ENCODE assay signal across 8 cellular contexts in genomic region chr12:65123435-65124063, GRCh38. TPM values are rescaled to one million over a fixed set of nuclear protein-coding genes. Genes with fewer than 3 reads are reported as not detected.
A peak's percentile ranks its signal among the peaks of the same experiment; 100 is the strongest.
DNase-seq lines count a peak whose midpoint lies in the region; ATAC-seq and TF ChIP-seq lines count a peak whose summit lies in the region.

No MANE protein-coding gene starts in this region.

- no peaks in the 10 kb centered on the region for H3K4me1 Mint-ChIP-seq in endodermal cell

- TF ChIP-seq POLR2A in gastrocnemius medialis (IDR thresholded peaks at IDR 0.05), result no peak

- H2AFZ ChIP-seq in OCI-LY7 (ENCODE audit: low read length) (no peak overlapping the region), trophoblast cell (ENCODE audit: insufficient read depth, low read length, poor library complexity) (no peak overlapping the region)

- POLR2A ChIA-PET in OCI-LY7 (lab: Charles Lee), result interaction anchor here (0.5 to 0.8 kb wide), 3 partner anchors 90 to 895 kb away, joined by 3 to 4 read pairs (median 3); no protein-coding TSS in a partner anchor

- H2BK12ac ChIP-seq in trophoblast cell (ENCODE audit: low read length), result no peak overlapping the region

- intact Hi-C loops in OCI-LY7 (cut with micrococcal nuclease; ENCODE audit: unreplicated experiment) (loop anchor here (2.0 to 5.0 kb wide), 2 partner anchors 109 to 233 kb away; no protein-coding TSS in a partner anchor), gastrocnemius medialis (cut with DNase I; ENCODE audit: low total_unique reads) (loop anchor here (5.0 kb wide), 1 partner anchor 231 kb away; no protein-coding TSS in a partner anchor)

- no peaks in the 10 kb centered on the region for H3K79me2 ChIP-seq in OCI-LY7 (ENCODE audit: insufficient read depth, low read depth, low read length)
- H3K79me2 ChIP-seq in trophoblast cell (ENCODE audit: control insufficient read depth, insufficient read depth, low read length, poor library complexity), result no peaks in the 10 kb centered on the region

- no peak overlapping the region for H3K18ac ChIP-seq in trophoblast cell (ENCODE audit: low read length)

- BruUV-seq in OCI-LY7 (replicated peaks; lab: Mats Ljungman, UMichigan), result no TSS peak

- no peak overlapping the region for H3K14ac ChIP-seq in trophoblast cell (ENCODE audit: low read length)

- no peak overlapping the region for H2AK5ac ChIP-seq in trophoblast cell (ENCODE audit: low read length)

- no peak overlapping the region for H3K4ac ChIP-seq in trophoblast cell (ENCODE audit: low read depth, low read length)

- H3K27ac ChIP-seq in OCI-LY7 (ENCODE audit: low read depth, low read length, poor library complexity, severe bottlenecking) (no peak overlapping the region), endodermal cell (ENCODE audit: low read depth, low read length) (no peak overlapping the region), trophoblast cell (ENCODE audit: low read depth, low read length) (no peak overlapping the region), gastrocnemius medialis (no peak overlapping the region)

- H3K27ac Mint-ChIP-seq in endodermal cell, result no peak overlapping the region

- peaks cover 54% of the 10 kb centered on the region for H3K27me3 Mint-ChIP-seq in endodermal cell (ENCODE audit: insufficient read depth)

- ATAC-seq in gastrocnemius medialis (no peak), GM18861 (IDR thresholded peaks at IDR 0.05; ENCODE audit: unreplicated experiment) (no peak)

- H4K8ac ChIP-seq in trophoblast cell (ENCODE audit: low read depth, low read length), result no peak overlapping the region

- peaks cover 82% of the 10 kb centered on the region for H3K27me3 ChIP-seq in endodermal cell (ENCODE audit: control insufficient read depth, insufficient read depth, low read length, poor library complexity, severe bottlenecking)
- H3K27me3 ChIP-seq in trophoblast cell (ENCODE audit: insufficient read depth, low read length), result peaks cover 15% of the 10 kb centered on the region
- peaks cover 47 to 52% (median 49%) of the 10 kb centered on the region in 3 donors for H3K27me3 ChIP-seq in gastrocnemius medialis

- no peak overlapping the region for H3K23ac ChIP-seq in trophoblast cell (ENCODE audit: low read length)

- peak; percentile 82 for TF ChIP-seq CTCF in OCI-LY7 (conservative IDR thresholded peaks at IDR 0.05; ENCODE audit: low read length)
- TF ChIP-seq CTCF in endodermal cell (conservative IDR thresholded peaks at IDR 0.05), result peak; percentile 89
- TF ChIP-seq CTCF in gastrocnemius medialis (IDR thresholded peaks at IDR 0.05 in 4 of 5, conservative IDR thresholded peaks at IDR 0.05 in 1 of 5), result peak in 2 of 5 experiments; percentile 34 to 46

- in situ Hi-C loops in gastrocnemius medialis (cut with MboI; ENCODE audit: low sequenced_read_pairs in 4 of 4), result loop anchor here in 2 of 4 donors (25.0 kb wide), 1 partner anchor 236 kb away; no protein-coding TSS in a partner anchor

- peaks cover 2% of the 10 kb centered on the region for H3K9me3 Mint-ChIP-seq in endodermal cell

- no peaks in the 10 kb centered on the region for H3K79me1 ChIP-seq in trophoblast cell (ENCODE audit: low read length)

- H3K4me3 ChIP-seq in OCI-LY7 (ENCODE audit: low read depth, low read length, poor library complexity, severe bottlenecking) (no peak overlapping the region), endodermal cell (ENCODE audit: low read length) (no peak overlapping the region), trophoblast cell (ENCODE audit: low read depth, low read length) (no peak overlapping the region), gastrocnemius medialis (no peak overlapping the region)

- DNase-seq in DMS53 treated with DMSO at 0.1 percent for 48 hours (lab: John Stamatoyannopoulos, UW; ENCODE audit: unreplicated experiment), result peak; percentile 79
- DNase-seq in HT-29 (ENCODE audit: low spot score), result peak; percentile 64
- peak; percentile 48 for DNase-seq in OCI-LY7 (ENCODE audit: low spot score)
- no peak for DNase-seq in endodermal cell
- peak; percentile 1 to 66 for DNase-seq in trophoblast cell
- no peak for DNase-seq in gastrocnemius medialis
- DNase-seq in T1000 (lab: John Stamatoyannopoulos, UW), result no peak

- H3K9me3 ChIP-seq in OCI-LY7 (ENCODE audit: low read length) (no peaks in the 10 kb centered on the region), endodermal cell (ENCODE audit: control insufficient read depth, low read length) (no peaks in the 10 kb centered on the region), trophoblast cell (ENCODE audit: insufficient read depth, low read depth, low read length) (peaks cover 3% of the 10 kb centered on the region), gastrocnemius medialis (no peaks in the 10 kb centered on the region)

- H4K12ac ChIP-seq in trophoblast cell (ENCODE audit: low read depth, low read length), result no peak overlapping the region

- H3K9ac ChIP-seq in endodermal cell (ENCODE audit: extremely low read depth, low read length, poor library complexity, severe bottlenecking) (no peak overlapping the region), trophoblast cell (ENCODE audit: low read length) (no peak overlapping the region)

- H3K4me3 Mint-ChIP-seq in endodermal cell, result no peak overlapping the region

- no peaks in the 10 kb centered on the region for H4K20me1 ChIP-seq in OCI-LY7 (ENCODE audit: insufficient read depth, low read length)

- no peak overlapping the region for H3K4me2 ChIP-seq in OCI-LY7 (ENCODE audit: low read length)
- no peak overlapping the region for H3K4me2 ChIP-seq in trophoblast cell (ENCODE audit: low read length)

- CTCF ChIA-PET in OCI-LY7 (lab: Charles Lee; ENCODE audit: unreplicated experiment), result no interaction called here

- H2BK5ac ChIP-seq in trophoblast cell (ENCODE audit: low read depth, low read length, poor library complexity), result no peak overlapping the region

- H3K36me3 ChIP-seq in OCI-LY7 (ENCODE audit: insufficient read depth, low read length) (no peaks in the 10 kb centered on the region), endodermal cell (ENCODE audit: control insufficient read depth, insufficient read depth, low read length) (no peaks in the 10 kb centered on the region), trophoblast cell (ENCODE audit: control insufficient read depth in 1 of 2, insufficient read depth in 2 of 2, low read length in 2 of 2) (no peaks in the 10 kb centered on the region), gastrocnemius medialis (no peaks in the 10 kb centered on the region)

- H3K9me2 ChIP-seq in OCI-LY7 (ENCODE audit: insufficient read depth, low read length), result no peaks in the 10 kb centered on the region

- H3K36me3 Mint-ChIP-seq in endodermal cell (ENCODE audit: low read depth), result no peaks in the 10 kb centered on the region

- no peak overlapping the region for H4K91ac ChIP-seq in trophoblast cell (ENCODE audit: low read depth, low read length)

- WGBS in endodermal cell (ENCODE audit: insufficient coverage in 1 of 2, insufficient read length in 1 of 2), 2 experiments, result 16 to 100% methylated on average over 1 to 7 of the region's 8 CpGs
- no CpG with 5 or more reads among the region's 8 CpGs for WGBS in trophoblast cell (ENCODE audit: extremely low coverage, insufficient coverage, insufficient read length)

- H2BK120ac ChIP-seq in trophoblast cell (ENCODE audit: insufficient read depth, low read length, poor library complexity), result no peak overlapping the region

- H3K4me1 ChIP-seq in OCI-LY7 (ENCODE audit: insufficient read depth, low read length, poor library complexity, severe bottlenecking) (no peaks in the 10 kb centered on the region), endodermal cell (ENCODE audit: control insufficient read depth, insufficient read depth, low read length) (no peaks in the 10 kb centered on the region), trophoblast cell (ENCODE audit: control insufficient read depth in 1 of 2, insufficient read depth in 2 of 2, low read length in 2 of 2) (peaks cover 0 to 6% of the 10 kb centered on the region in 2 experiments), gastrocnemius medialis (peaks cover 0 to 3% of the 10 kb centered on the region in 2 donors)

RNA-seq across cellular contexts. Expression of gene WIF1, which starts 2.4 kb away (rescaled TPM):
- total RNA-seq in HT-29 (2014; rRNA removed; shearing (Covaris generic)), result not detected in 2 replicates
- not detected in 2 replicates for total RNA-seq in OCI-LY7 (2014; rRNA removed; shearing (Covaris generic))
- total RNA-seq in OCI-LY7 (2022) (not detected in 2 replicates), endodermal cell (not detected), gastrocnemius medialis (not detected)
- 1.5 TPM for polyA plus RNA-seq in endodermal cell (2013, experiment 1 of 2)
- polyA plus RNA-seq in endodermal cell (2013, experiment 2 of 2), result 0.29 TPM
- 0.03 TPM in 1 of 2 replicates, not detected in the other for polyA plus RNA-seq in trophoblast cell (2013)

RNA-seq across cellular contexts. Expression of gene LEMD3, which starts 45.8 kb away (rescaled TPM):
- 64.2 and 70.9 TPM in 2 replicates for total RNA-seq in HT-29 (2014; rRNA removed; shearing (Covaris generic))
- 45.5 and 58.0 TPM in 2 replicates for total RNA-seq in OCI-LY7 (2014; rRNA removed; shearing (Covaris generic))
- total RNA-seq in OCI-LY7 (2022) (29.0 and 33.0 TPM in 2 replicates), endodermal cell (10 to 100 TPM; 35.8 to 37.3 TPM), gastrocnemius medialis (10 to 100 TPM; 14.0 to 29.4 (median 14.7) TPM)
- 22.4 TPM for polyA plus RNA-seq in endodermal cell (2013, experiment 1 of 2)
- polyA plus RNA-seq in endodermal cell (2013, experiment 2 of 2), result 22.4 TPM
- 11.3 and 11.6 TPM in 2 replicates for polyA plus RNA-seq in trophoblast cell (2013)

Comparison
In these comparisons a context has a peak if more than half of its experiments do, and no peak if none do; other contexts are left out.
1. DNase-seq: peak in DMS53 treated with DMSO at 0.1 percent for 48 hours (single experiment), HT-29 (single experiment), OCI-LY7 (single experiment) and trophoblast cell (2 of 2); none in endodermal cell (single experiment), gastrocnemius medialis (0 of 2) and T1000 (single experiment).